13 cellular contexts compared by ENCODE assay signal in the genomic region with DNA sequence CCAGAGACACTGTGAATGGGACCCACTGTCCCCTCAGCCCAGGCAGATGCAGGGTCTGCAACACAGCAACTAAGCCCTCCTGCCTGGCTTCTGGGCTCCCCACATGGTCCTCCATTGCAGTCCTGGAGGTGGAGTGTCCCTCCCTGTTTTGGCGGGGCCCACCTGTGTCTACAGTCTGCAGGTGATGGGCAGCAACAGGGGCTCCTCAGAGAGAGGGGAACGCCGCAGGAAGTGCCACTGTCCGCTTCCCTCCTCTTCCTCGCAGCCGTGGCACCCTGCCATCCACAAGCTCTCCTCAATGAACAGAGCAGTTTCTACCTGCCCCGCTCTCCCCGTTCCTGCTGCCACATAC. TPM values are rescaled to one million over a fixed set of nuclear protein-coding genes. Genes with fewer than 3 reads are reported as not detected.
DNase-seq lines count a peak whose midpoint lies in the region; ATAC-seq and TF ChIP-seq lines count a peak whose summit lies in the region.
"Had no signal": no experiment of that assay in that cellular context is flagged by ENCODE, and none has a peak within 500 bp of the region (broad histone marks: within the 10 kb centered on the region; RNA-seq: fewer than 3 reads in every experiment).

No MANE protein-coding gene starts in this region.

- TF ChIP-seq POLR2A in transverse colon (IDR thresholded peaks at IDR 0.05), result no peak
- TF ChIP-seq POLR2A in uterus (IDR thresholded peaks at IDR 0.05), result no peak

- H3K9me3 Mint-ChIP-seq in activated naive CD4-positive, alpha-beta T cell treated with anti-CD3 and anti-CD28 coated beads, Interleukin-2, amount 50 U/mL, for 24 hours, result no peaks in the 10 kb centered on the region
- H3K9me3 Mint-ChIP-seq in activated B cell treated with CpG ODN at 0.5 μM for 24 hours (no peaks in the 10 kb centered on the region), nephron progenitor cell (no peaks in the 10 kb centered on the region)

- TF ChIP-seq CTCF in activated B cell treated with CpG ODN at 0.5 μM for 24 hours (IDR thresholded peaks at IDR 0.05) (no peak), left lung (IDR thresholded peaks at IDR 0.05) (no peak), transverse colon (IDR thresholded peaks at IDR 0.05) (no peak), uterus (IDR thresholded peaks at IDR 0.05) (no peak), nephron progenitor cell (IDR thresholded peaks at IDR 0.05) (no peak)

- peaks cover 89% of the 10 kb centered on the region for H3K4me1 Mint-ChIP-seq in activated naive CD4-positive, alpha-beta T cell treated with anti-CD3 and anti-CD28 coated beads, Interleukin-2, amount 50 U/mL, for 24 hours
- peaks cover 46% of the 10 kb centered on the region for H3K4me1 Mint-ChIP-seq in activated B cell treated with CpG ODN at 0.5 μM for 24 hours
- H3K4me1 Mint-ChIP-seq in nephron progenitor cell, result peaks cover 36% of the 10 kb centered on the region

- POLR2A ChIA-PET in activated B cell treated with CpG ODN at 0.5 μM for 24 hours (lab: Charles Lee), result interaction anchor here (2.1 to 3.5 kb wide), 2 partner anchors 10 to 14 kb away, joined by 10 to 33 read pairs; a partner anchor contains a TSS

- H3K27ac ChIP-seq in left lung, result peak overlapping the region; percentile 41 to 92
- peak overlapping the region; percentile 58 to 89 (median 66) for H3K27ac ChIP-seq in transverse colon
- H3K27ac ChIP-seq in uterus, result peak overlapping the region in 1 of 2 donors; percentile 65
- H3K27ac ChIP-seq: body of pancreas had no signal

- H3K4me3 ChIP-seq in left lung, result peak overlapping the region in 1 of 2 donors; percentile 31
- H3K4me3 ChIP-seq in transverse colon, result no peak overlapping the region
- H3K4me3 ChIP-seq in uterus, result no peak overlapping the region
- H3K4me3 ChIP-seq: body of pancreas, pancreas had no signal

- peak overlapping the region; percentile 92 for H3K27ac Mint-ChIP-seq in activated naive CD4-positive, alpha-beta T cell treated with anti-CD3 and anti-CD28 coated beads, Interleukin-2, amount 50 U/mL, for 24 hours
- H3K27ac Mint-ChIP-seq in activated B cell treated with CpG ODN at 0.5 μM for 24 hours (peak overlapping the region; percentile 96), nephron progenitor cell (no peak overlapping the region)

- peaks cover 3% of the 10 kb centered on the region for H3K36me3 Mint-ChIP-seq in activated naive CD4-positive, alpha-beta T cell treated with anti-CD3 and anti-CD28 coated beads, Interleukin-2, amount 50 U/mL, for 24 hours
- H3K36me3 Mint-ChIP-seq in activated B cell treated with CpG ODN at 0.5 μM for 24 hours (ENCODE audit: low read depth) (peaks cover 12% of the 10 kb centered on the region), nephron progenitor cell (ENCODE audit: low read depth) (peaks cover 15% of the 10 kb centered on the region)

- no peaks in the 10 kb centered on the region for H3K27me3 ChIP-seq in left lung
- H3K27me3 ChIP-seq in transverse colon, result no peaks in the 10 kb centered on the region
- no peaks in the 10 kb centered on the region for H3K27me3 ChIP-seq in uterus
- H3K27me3 ChIP-seq: body of pancreas, pancreas had no signal

- ATAC-seq in activated B cell treated with CpG ODN at 0.5 μM for 24 hours (ENCODE audit: low read depth) (no peak), left lung (no peak), GM21515 (IDR thresholded peaks at IDR 0.05; ENCODE audit: unreplicated experiment) (no peak)

- no peak for TF ChIP-seq EP300 in transverse colon (IDR thresholded peaks at IDR 0.05; ENCODE audit: low read depth)

- 70% methylated on average over 8 of the region's 8 CpGs; no CpG with 5 or more reads in 1 of the 2 donors for WGBS in transverse colon (ENCODE audit: low coverage in 1 of 2), 2 donors

- CTCF ChIA-PET in activated B cell treated with CpG ODN at 0.5 μM for 24 hours (lab: Charles Lee), result interaction anchor here (2.1 kb wide), 2 partner anchors 15 to 21 kb away, joined by 6 to 15 read pairs; no protein-coding TSS in a partner anchor

- H3K36me3 ChIP-seq in left lung, result peaks cover 0 to 29% of the 10 kb centered on the region in 2 donors
- peaks cover 0 to 9% (median 4%) of the 10 kb centered on the region in 4 donors for H3K36me3 ChIP-seq in transverse colon
- no peaks in the 10 kb centered on the region for H3K36me3 ChIP-seq in uterus
- H3K36me3 ChIP-seq: pancreas had no signal

- H3K4me3 Mint-ChIP-seq in activated naive CD4-positive, alpha-beta T cell treated with anti-CD3 and anti-CD28 coated beads, Interleukin-2, amount 50 U/mL, for 24 hours, result peak overlapping the region; percentile 82
- peak overlapping the region; percentile 73 for H3K4me3 Mint-ChIP-seq in activated B cell treated with CpG ODN at 0.5 μM for 24 hours
- no peak overlapping the region for H3K4me3 Mint-ChIP-seq in nephron progenitor cell

- DNase-seq in activated naive CD4-positive, alpha-beta T cell treated with Interleukin-2 at 50 U/mL for 16 hours, result no peak
- no peak for DNase-seq in activated B cell treated with CpG ODN at 0.5 μM for 24 hours
- no peak for DNase-seq in left lung
- DNase-seq in transverse colon, result no peak
- DNase-seq in uterus, result no peak
- DNase-seq in nephron progenitor cell, result no peak
- DNase-seq: GOT3, NCI-H510A, pancreas had no signal

- intact Hi-C loops in activated B cell treated with CpG ODN at 0.5 μM for 24 hours (cut with micrococcal nuclease), result loop anchor here (1.0 kb wide), 1 partner anchor 16 kb away; no protein-coding TSS in a partner anchor
- intact Hi-C loops in left lung (cut with DNase I), result no loop called here
- intact Hi-C loops in transverse colon (cut with DNase I; ENCODE audit: low total_unique reads), result no loop called here
- intact Hi-C loops in uterus (cut with DNase I; ENCODE audit: low total_unique reads), result no loop called here

- in situ Hi-C loops in transverse colon (cut with MboI; ENCODE audit: low pct_ligation_motif_present in 1 of 4, low pct_unique_long_range_greater_than_20kb in 1 of 4, low sequenced_read_pairs in 3 of 4), result no loop called here

- no peaks in the 10 kb centered on the region for H3K9me3 ChIP-seq in left lung
- no peaks in the 10 kb centered on the region for H3K9me3 ChIP-seq in transverse colon
- no peaks in the 10 kb centered on the region for H3K9me3 ChIP-seq in uterus
- H3K9me3 ChIP-seq: body of pancreas, pancreas had no signal

- peaks cover 9 to 78% of the 10 kb centered on the region in 2 donors for H3K4me1 ChIP-seq in left lung
- peaks cover 34 to 77% (median 44%) of the 10 kb centered on the region in 4 donors for H3K4me1 ChIP-seq in transverse colon
- no peaks in the 10 kb centered on the region for H3K4me1 ChIP-seq in uterus
- H3K4me1 ChIP-seq: body of pancreas, pancreas had no signal

- H3K27me3 Mint-ChIP-seq in activated naive CD4-positive, alpha-beta T cell treated with anti-CD3 and anti-CD28 coated beads, Interleukin-2, amount 50 U/mL, for 24 hours, result no peaks in the 10 kb centered on the region
- H3K27me3 Mint-ChIP-seq in activated B cell treated with CpG ODN at 0.5 μM for 24 hours (no peaks in the 10 kb centered on the region), nephron progenitor cell (ENCODE audit: low read depth, poor library complexity) (peaks cover 2% of the 10 kb centered on the region)

RNA-seq across cellular contexts. Expression of a gene that starts 9.3 kb away (rescaled TPM):
- total RNA-seq in activated B cell treated with CpG ODN at 0.5 μM for 24 hours (17.8 and 19.9 TPM in 2 replicates), left lung (10 to 100 TPM; 28.9 to 36.6 TPM), transverse colon (100 to 1,000 TPM in 1 of 4 donors, 10 to 100 TPM in 3; 72.0 to 131 (median 83.0) TPM), uterus (10 to 100 TPM; 17.9 to 79.9 (median 40.0) TPM)

RNA-seq across cellular contexts. Expression of a gene that starts 45.8 kb away (rescaled TPM):
- total RNA-seq in activated B cell treated with CpG ODN at 0.5 μM for 24 hours (0.10 TPM in 1 of 2 replicates, not detected in the other), left lung (10 to 100 TPM; 26.6 to 29.0 TPM), transverse colon (1 to 10 TPM in 3 of 4 donors, under 1 TPM in 1; 0.75 to 8.0 (median 2.3) TPM), uterus (10 to 100 TPM in 2 of 4 donors, 1 to 10 TPM in 2; 1.8 to 15.3 (median 9.0) TPM)
- total RNA-seq: SK-MEL-5 had no signal

RNA-seq across cellular contexts. Expression of a gene that starts 53.7 kb away (rescaled TPM):
- 59.4 and 61.7 TPM in 2 replicates for total RNA-seq in activated B cell treated with CpG ODN at 0.5 μM for 24 hours
- total RNA-seq in left lung, result 10 to 100 TPM; 24.1 to 32.2 TPM
- 10 to 100 TPM; 14.3 to 34.5 (median 22.1) TPM for total RNA-seq in transverse colon
- total RNA-seq in uterus, result 10 to 100 TPM in 3 of 4 donors, 1 to 10 TPM in 1; 5.9 to 47.8 (median 14.1) TPM
